Comparison of ENCODE assay signal across 16 cellular contexts in the genomic region with DNA sequence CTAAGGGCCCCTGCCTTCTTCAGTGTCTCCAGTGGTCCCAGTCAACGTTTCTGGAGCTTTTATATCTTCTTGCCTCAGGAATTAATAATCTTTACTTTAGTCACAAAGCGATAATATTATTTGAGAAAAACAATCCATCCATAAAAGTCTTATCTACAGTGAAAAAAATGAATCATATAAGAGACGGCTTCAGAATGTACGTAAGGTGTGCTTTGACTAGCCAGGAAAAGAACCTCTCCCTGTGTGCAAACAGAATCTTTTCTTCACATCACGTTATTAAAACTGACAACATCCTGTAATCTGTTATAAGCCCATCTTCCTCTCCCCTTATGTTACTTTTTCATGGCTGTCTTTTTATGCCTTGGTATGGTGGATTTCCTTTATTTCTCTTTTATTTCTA. TPM values are rescaled to one million over a fixed set of nuclear protein-coding genes. Genes with fewer than 3 reads are reported as not detected.
A peak's percentile ranks its signal among the peaks of the same experiment; 100 is the strongest.
DNase-seq lines count a peak whose midpoint lies in the region; ATAC-seq and TF ChIP-seq lines count a peak whose summit lies in the region.
"Had no signal": no experiment of that assay in that cellular context is flagged by ENCODE, and none has a peak within 500 bp of the region (broad histone marks: within the 10 kb centered on the region; RNA-seq: fewer than 3 reads in every experiment).

A gene (minus strand): TSS at position 33 of the 400 bp plus-strand sequence. CDS start 2,691 bp downstream, outside the sequence.

- TF ChIP-seq CTCF in mucosa of descending colon (IDR thresholded peaks at IDR 0.05): no peak

- H3K27me3 Mint-ChIP-seq in activated naive CD8-positive, alpha-beta T cell treated with anti-CD3 and anti-CD28 coated beads for 36 hours: peaks cover 37% of the 10 kb centered on the region
- H3K27me3 Mint-ChIP-seq in activated naive CD8-positive, alpha-beta T cell treated with anti-CD3 and anti-CD28 coated beads, Interleukin-2, amount 50 U/mL, for 24 hours: no peaks in the 10 kb centered on the region
- peaks cover 58% of the 10 kb centered on the region for H3K27me3 Mint-ChIP-seq in T-helper 17 cell

- peaks cover 6% of the 10 kb centered on the region for H3K4me1 Mint-ChIP-seq in activated naive CD8-positive, alpha-beta T cell treated with anti-CD3 and anti-CD28 coated beads for 36 hours
- H3K4me1 Mint-ChIP-seq in activated naive CD8-positive, alpha-beta T cell treated with anti-CD3 and anti-CD28 coated beads, Interleukin-2, amount 50 U/mL, for 24 hours: no peaks in the 10 kb centered on the region
- H3K4me1 Mint-ChIP-seq in T-helper 17 cell: peaks cover 7% of the 10 kb centered on the region

- H3K36me3 Mint-ChIP-seq in activated naive CD8-positive, alpha-beta T cell treated with anti-CD3 and anti-CD28 coated beads for 36 hours: no peaks in the 10 kb centered on the region
- no peaks in the 10 kb centered on the region for H3K36me3 Mint-ChIP-seq in activated naive CD8-positive, alpha-beta T cell treated with anti-CD3 and anti-CD28 coated beads, Interleukin-2, amount 50 U/mL, for 24 hours (ENCODE audit: low read depth)
- no peaks in the 10 kb centered on the region for H3K36me3 Mint-ChIP-seq in T-helper 17 cell (ENCODE audit: low read depth)
- H3K36me3 Mint-ChIP-seq: CD4-positive, CD25-positive, alpha-beta regulatory T cell had no signal

- no peaks in the 10 kb centered on the region for H3K9me3 ChIP-seq in T-helper 17 cell (ENCODE audit: control insufficient read depth, low read length, poor library complexity, severe bottlenecking)
- no peaks in the 10 kb centered on the region for H3K9me3 ChIP-seq in mucosa of descending colon
- H3K9me3 ChIP-seq: BLaER1 treated with 17β-estradiol and CSF1 and Interleukin-3, amounts not matched to agents 10 nM and 100 nM had no signal

- H3K4me3 Mint-ChIP-seq in activated naive CD8-positive, alpha-beta T cell treated with anti-CD3 and anti-CD28 coated beads for 36 hours: no peak within 1 kb of the TSS
- no peak within 1 kb of the TSS for H3K4me3 Mint-ChIP-seq in activated naive CD8-positive, alpha-beta T cell treated with anti-CD3 and anti-CD28 coated beads, Interleukin-2, amount 50 U/mL, for 24 hours
- H3K4me3 Mint-ChIP-seq in T-helper 17 cell: no peak within 1 kb of the TSS
- H3K4me3 Mint-ChIP-seq: CD4-positive, CD25-positive, alpha-beta regulatory T cell; H9 had no signal

- no peak for DNase-seq in activated naive CD8-positive, alpha-beta T cell treated with anti-CD3 and anti-CD28 coated beads for 36 hours
- DNase-seq in activated naive CD8-positive, alpha-beta T cell treated with anti-CD3 and anti-CD28 coated beads, Interleukin-2, amount 50 U/mL, for 24 hours: no peak
- no peak for DNase-seq in T-helper 17 cell
- no peak for DNase-seq in mucosa of descending colon
- DNase-seq in medulla oblongata (ENCODE audit: extremely low spot score): no peak
- DNase-seq in stimulated activated CD4-positive, alpha-beta T cell treated with anti-CD3 and anti-CD28 coated beads, Interleukin-12 subunit alpha, Interleukin-12 subunit beta, amount 100 ng/mL, for 4 hours: no peak
- no peak for DNase-seq in cerebellum (ENCODE audit: low spot score)
- DNase-seq: 8988T; ACHN; Calu3; CD4-positive, CD25-positive, alpha-beta regulatory T cell; DMS 273 treated with DMSO at 0.1 percent for 48 hours; GOT3; H9 had no signal

- no peak within 1 kb of the TSS for H3K4me3 ChIP-seq in mucosa of descending colon
- H3K4me3 ChIP-seq: BLaER1 treated with 17β-estradiol and CSF1 and Interleukin-3, amounts not matched to agents 10 nM and 100 nM had no signal

- H3K4me1 ChIP-seq in mucosa of descending colon (ENCODE audit: low read depth): peaks cover 8% of the 10 kb centered on the region
- H3K4me1 ChIP-seq: BLaER1 treated with 17β-estradiol and CSF1 and Interleukin-3, amounts not matched to agents 10 nM and 100 nM had no signal

- no peaks in the 10 kb centered on the region for H3K36me3 ChIP-seq in mucosa of descending colon (ENCODE audit: low read depth)
- H3K36me3 ChIP-seq: BLaER1 treated with 17β-estradiol and CSF1 and Interleukin-3, amounts not matched to agents 10 nM and 100 nM had no signal

- H3K27ac Mint-ChIP-seq in activated naive CD8-positive, alpha-beta T cell treated with anti-CD3 and anti-CD28 coated beads for 36 hours: no peak within 1 kb of the TSS
- no peak within 1 kb of the TSS for H3K27ac Mint-ChIP-seq in activated naive CD8-positive, alpha-beta T cell treated with anti-CD3 and anti-CD28 coated beads, Interleukin-2, amount 50 U/mL, for 24 hours
- peak within 1 kb of the TSS; percentile 24 for H3K27ac Mint-ChIP-seq in T-helper 17 cell
- H3K27ac Mint-ChIP-seq: H9 had no signal

- no peak for ATAC-seq in activated naive CD8-positive, alpha-beta T cell treated with anti-CD3 and anti-CD28 coated beads, Interleukin-2, amount 50 U/mL, for 24 hours
- ATAC-seq in T-helper 17 cell (no peak), mucosa of descending colon (peak; percentile 62)

- H3K9me3 Mint-ChIP-seq in activated naive CD8-positive, alpha-beta T cell treated with anti-CD3 and anti-CD28 coated beads for 36 hours: no peaks in the 10 kb centered on the region
- H3K9me3 Mint-ChIP-seq in activated naive CD8-positive, alpha-beta T cell treated with anti-CD3 and anti-CD28 coated beads, Interleukin-2, amount 50 U/mL, for 24 hours: no peaks in the 10 kb centered on the region
- H3K9me3 Mint-ChIP-seq: H9 had no signal

- intact Hi-C loops in mucosa of descending colon (cut with DNase I, micrococcal nuclease): no loop called here

RNA-seq across cellular contexts. Expression of the gene that starts here (rescaled TPM):
- 10 to 100 TPM; 10.2 to 12.3 TPM for total RNA-seq in activated naive CD8-positive, alpha-beta T cell treated with anti-CD3 and anti-CD28 coated beads for 36 hours
- total RNA-seq in T-helper 17 cell: under 1 TPM in 1 of 2 donors, not detected in 1; 0.42 TPM
- 10 to 100 TPM in 1 of 3 donors, 1 to 10 TPM in 2; 1.6 to 36.1 (median 9.3) TPM for total RNA-seq in mucosa of descending colon
- not detected for total RNA-seq in cerebellum
- total RNA-seq: Calu3; CD4-positive, CD25-positive, alpha-beta regulatory T cell; Daoy; H9 had no signal
